In the genomic region with DNA sequence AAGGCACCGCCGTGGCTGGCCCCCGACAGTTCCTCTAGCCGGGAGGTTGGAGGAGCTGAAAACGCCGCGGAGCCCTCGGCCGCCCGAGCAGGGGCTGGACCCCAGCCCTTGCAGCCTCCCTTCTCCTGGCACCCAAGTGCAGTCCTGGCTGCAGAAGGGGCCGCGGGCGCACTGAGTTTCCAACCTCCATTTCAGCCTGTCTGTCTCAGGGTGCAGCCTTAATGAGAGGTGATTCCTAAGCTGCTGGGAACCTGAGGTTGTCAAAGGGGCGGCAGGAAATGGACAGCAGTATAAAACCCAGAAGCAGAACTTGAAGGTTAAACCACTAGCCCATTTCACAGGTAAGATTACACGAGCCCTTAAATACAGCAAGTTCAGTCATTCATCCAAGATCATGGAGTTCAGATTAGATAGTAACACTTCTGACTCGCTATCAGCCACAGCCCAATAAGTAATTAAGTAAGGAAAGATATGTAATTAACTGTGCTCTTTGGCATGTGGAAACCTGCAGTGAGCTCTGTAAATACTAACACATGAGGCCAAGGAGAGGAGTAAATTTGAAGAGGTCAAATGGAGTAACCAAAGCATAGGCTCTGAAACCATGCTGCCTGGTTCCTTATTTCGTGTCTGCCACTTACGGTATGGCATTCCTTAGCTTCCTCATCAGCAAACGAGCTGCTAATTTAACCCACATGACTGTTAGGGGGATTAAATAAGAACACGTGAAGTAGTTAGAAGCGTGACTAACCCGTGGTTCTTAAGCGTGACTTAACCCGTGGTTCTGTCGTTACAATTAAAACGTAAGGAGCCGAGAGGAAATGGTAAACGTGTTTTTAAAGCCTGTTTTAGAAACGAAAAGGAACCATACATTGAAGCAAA, we compare ENCODE assay signal across 8 cellular contexts. TPM values are rescaled to one million over a fixed set of nuclear protein-coding genes. Genes with fewer than 3 reads are reported as not detected.
A peak's percentile ranks its signal among the peaks of the same experiment; 100 is the strongest.
DNase-seq lines count a peak whose midpoint lies in the region; ATAC-seq, FAIRE-seq and TF ChIP-seq lines count a peak whose summit lies in the region.

No MANE protein-coding gene starts in this region.

- dilution Hi-C loops in keratinocyte (cut with MboI; ENCODE audit: extremely low pct_ligation_motif_present, low sequenced_read_pairs), result loop anchor here (25.0 kb wide), 1 partner anchor 132 kb away; no protein-coding TSS in a partner anchor

- peak overlapping the region; percentile 93 for H3K27ac ChIP-seq in keratinocyte (ENCODE audit: control insufficient read depth, insufficient read depth, low read length)

- H3K36me3 ChIP-seq in bronchial epithelial cell (ENCODE audit: control insufficient read depth, insufficient read depth, low read length), result no peaks in the 10 kb centered on the region
- H3K36me3 ChIP-seq in keratinocyte (ENCODE audit: control insufficient read depth in 2 of 2, extremely low read depth in 1 of 2, insufficient read depth in 2 of 2, low read length in 2 of 2), result no peaks in the 10 kb centered on the region

- ATAC-seq in GM18511 (IDR thresholded peaks at IDR 0.05; ENCODE audit: unreplicated experiment) (peak; percentile 22), HG03521 (IDR thresholded peaks at IDR 0.05; ENCODE audit: unreplicated experiment) (no peak)

- peak; percentile 48 for DNase-seq in AG09319 (ENCODE audit: extremely low read depth, low read depth)
- DNase-seq in HT1080 (ENCODE audit: low read depth), result peak; percentile 52
- peak; percentile 69 for DNase-seq in SKM-1 (lab: John Stamatoyannopoulos, UW; ENCODE audit: unreplicated experiment)
- peak; percentile 69 for DNase-seq in bronchial epithelial cell (ENCODE audit: low read depth)
- peak; percentile 59 for DNase-seq in keratinocyte (ENCODE audit: low read depth, low spot score)
- DNase-seq in stimulated activated CD4-positive, alpha-beta T cell treated with anti-CD3 and anti-CD28 coated beads, Interleukin-4, amount 100 ng/mL, for 24 hours, result peak; percentile 41

- peaks cover 5% of the 10 kb centered on the region for H3K79me2 ChIP-seq in keratinocyte (ENCODE audit: control insufficient read depth, insufficient read depth, low read length)

- H4K20me1 ChIP-seq in keratinocyte (ENCODE audit: control insufficient read depth, extremely low read depth, insufficient read depth, low read length), result no peaks in the 10 kb centered on the region

- H3K4me1 ChIP-seq in keratinocyte (ENCODE audit: control insufficient read depth, extremely low read depth, insufficient read depth, low read length), result no peaks in the 10 kb centered on the region

- no peak for TF ChIP-seq CTCF in AG09319 (IDR thresholded peaks at IDR 0.05; ENCODE audit: low read depth, low read length)
- no peak for TF ChIP-seq CTCF in bronchial epithelial cell (IDR thresholded peaks at IDR 0.05; ENCODE audit: insufficient read depth, low read length, severe bottlenecking)
- TF ChIP-seq CTCF in keratinocyte (optimal IDR thresholded peaks at IDR 0.05 in 1 of 3, IDR thresholded peaks at IDR 0.05 in 1 of 3, conservative IDR thresholded peaks at IDR 0.05 in 1 of 3; ENCODE audit: extremely low read depth in 1 of 3, insufficient read depth in 2 of 3, low read length in 3 of 3), result no peak

- H3K4me3 ChIP-seq in bronchial epithelial cell (ENCODE audit: low read depth, low read length) (peak overlapping the region; percentile 79), keratinocyte (ENCODE audit: control insufficient read depth in 2 of 3, extremely low read depth in 1 of 3, insufficient read depth in 2 of 3, low read depth in 1 of 3, low read length in 3 of 3) (peak overlapping the region; percentile 88 to 97 (median 95))

- H3K9me1 ChIP-seq in keratinocyte (ENCODE audit: control insufficient read depth, extremely low read depth, insufficient read depth, low read length), result no peaks in the 10 kb centered on the region

- peak overlapping the region; percentile 92 for H3K4me2 ChIP-seq in keratinocyte (ENCODE audit: control insufficient read depth, extremely low read depth, insufficient read depth, low read depth, low read length)

- peak overlapping the region; percentile 87 for H2AFZ ChIP-seq in keratinocyte (ENCODE audit: control insufficient read depth, low read length)

- no peaks in the 10 kb centered on the region for H3K9me3 ChIP-seq in keratinocyte (ENCODE audit: control insufficient read depth, low read depth, low read length)

- peak overlapping the region; percentile 91 for H3K9ac ChIP-seq in keratinocyte (ENCODE audit: control insufficient read depth, extremely low read depth, insufficient read depth, low read length)

- H3K27me3 ChIP-seq in bronchial epithelial cell (ENCODE audit: control insufficient read depth, insufficient read depth, low read length) (no peaks in the 10 kb centered on the region), keratinocyte (ENCODE audit: control insufficient read depth, extremely low read depth, insufficient read depth, low read length) (no peaks in the 10 kb centered on the region)

- FAIRE-seq in bronchial epithelial cell (lab: Jason Lieb, UNC) (no peak), keratinocyte (lab: Jason Lieb, UNC) (peak; percentile 69)

RNA-seq across cellular contexts. Expression of gene SETDB2, which starts 0.7 kb away (rescaled TPM):
- 4.2 and 5.1 TPM in 2 replicates for total RNA-seq in HT1080 (2014; rRNA removed; shearing (Covaris generic))
- 3.7 and 5.2 TPM in 2 replicates for polyA plus RNA-seq in HT1080 (2015; cell fraction: cytosol; rRNA removed)
- 6.6 and 7.0 TPM in 2 replicates for polyA plus RNA-seq in HT1080 (2015; cell fraction: nucleus; rRNA removed)
- 5.2 and 5.3 TPM in 2 replicates for total RNA-seq in bronchial epithelial cell
- 2.5 to 5.6 TPM (median 3.4 TPM) in 3 replicates for polyA plus RNA-seq in keratinocyte
- polyA plus RNA-seq in keratinocyte (2011; ENCODE audit: low read depth), result 2.2 TPM
- polyA plus RNA-seq in keratinocyte (2011; cell fraction: cytosol; rRNA removed), result 2.3 and 4.7 TPM in 2 replicates
- 4.7 and 6.7 TPM in 2 replicates for polyA plus RNA-seq in keratinocyte (2011; cell fraction: nucleus; rRNA removed)
- polyA plus RNA-seq in keratinocyte (2012; ENCODE audit: low replicate concordance), result 2.3 and 3.6 TPM in 2 replicates
- polyA minus RNA-seq in keratinocyte, result 0.66 to 4.9 TPM (median 1.3 TPM) in 3 replicates
- polyA minus RNA-seq in keratinocyte (2011; cell fraction: cytosol; rRNA and poly(A)+ RNA removed), result 0.96 TPM
- polyA minus RNA-seq in keratinocyte (2011; cell fraction: nucleus; rRNA and poly(A)+ RNA removed), result 2.2 and 5.4 TPM in 2 replicates

RNA-seq across cellular contexts. Expression of gene CAB39L, which starts 0.9 kb away (rescaled TPM):
- 1.5 and 2.1 TPM in 2 replicates for total RNA-seq in HT1080 (2014; rRNA removed; shearing (Covaris generic))
- 1.7 and 3.2 TPM in 2 replicates for polyA plus RNA-seq in HT1080 (2015; cell fraction: cytosol; rRNA removed)
- 1.9 and 2.1 TPM in 2 replicates for polyA plus RNA-seq in HT1080 (2015; cell fraction: nucleus; rRNA removed)
- 6.6 and 8.6 TPM in 2 replicates for total RNA-seq in bronchial epithelial cell
- polyA plus RNA-seq in keratinocyte, result 8.0 to 10.1 TPM (median 8.6 TPM) in 3 replicates
- 7.1 TPM for polyA plus RNA-seq in keratinocyte (2011; ENCODE audit: low read depth)
- 8.6 and 14.4 TPM in 2 replicates for polyA plus RNA-seq in keratinocyte (2011; cell fraction: cytosol; rRNA removed)
- polyA plus RNA-seq in keratinocyte (2011; cell fraction: nucleus; rRNA removed), result 5.9 and 6.8 TPM in 2 replicates
- polyA plus RNA-seq in keratinocyte (2012; ENCODE audit: low replicate concordance), result 6.7 and 6.9 TPM in 2 replicates
- 6.0 to 10.8 TPM (median 8.1 TPM) in 3 replicates for polyA minus RNA-seq in keratinocyte
- 8.1 TPM for polyA minus RNA-seq in keratinocyte (2011; cell fraction: cytosol; rRNA and poly(A)+ RNA removed)
- 3.9 and 6.7 TPM in 2 replicates for polyA minus RNA-seq in keratinocyte (2011; cell fraction: nucleus; rRNA and poly(A)+ RNA removed)

RNA-seq across cellular contexts. Expression of gene PHF11, which starts 51.0 kb away (rescaled TPM):
- total RNA-seq in HT1080 (2014; rRNA removed; shearing (Covaris generic)), result 3.3 and 4.8 TPM in 2 replicates
- polyA plus RNA-seq in HT1080 (2015; cell fraction: cytosol; rRNA removed), result 11.0 and 13.4 TPM in 2 replicates
- 26.3 and 35.4 TPM in 2 replicates for polyA plus RNA-seq in HT1080 (2015; cell fraction: nucleus; rRNA removed)
- 7.9 and 9.5 TPM in 2 replicates for total RNA-seq in bronchial epithelial cell
- 18.0 to 32.9 TPM (median 20.0 TPM) in 3 replicates for polyA plus RNA-seq in keratinocyte
- 39.1 TPM for polyA plus RNA-seq in keratinocyte (2011; ENCODE audit: low read depth)
- 14.8 and 32.7 TPM in 2 replicates for polyA plus RNA-seq in keratinocyte (2011; cell fraction: cytosol; rRNA removed)
- 33.2 and 39.0 TPM in 2 replicates for polyA plus RNA-seq in keratinocyte (2011; cell fraction: nucleus; rRNA removed)
- polyA plus RNA-seq in keratinocyte (2012; ENCODE audit: low replicate concordance), result 17.5 and 25.6 TPM in 2 replicates
- 7.8 to 18.1 TPM (median 12.6 TPM) in 3 replicates for polyA minus RNA-seq in keratinocyte
- 7.9 TPM for polyA minus RNA-seq in keratinocyte (2011; cell fraction: cytosol; rRNA and poly(A)+ RNA removed)
- polyA minus RNA-seq in keratinocyte (2011; cell fraction: nucleus; rRNA and poly(A)+ RNA removed), result 5.7 and 8.0 TPM in 2 replicates
